Comparison of ENCODE assay signal across 1 cellular context in genomic region chr19:54115071-54116063, GRCh38.
A peak's percentile ranks its signal among the peaks of the same experiment; 100 is the strongest.
TF ChIP-seq lines count a peak whose summit lies in the region.

Gene PRPF31, plus strand, starts transcription at chr19:54115754. Its CDS starts 2,525 bp downstream, at chr19:54118279.
Gene TFPT, minus strand, starts transcription at chr19:54115657. Its CDS starts 388 bp downstream, at chr19:54115269.

TF ChIP-seq in GM12878, 131 proteins besides CTCF, POLR2A, EP300 and RAD21 (continued from another document):
- TF ChIP-seq CUX1 (IDR thresholded peaks at IDR 0.05; ENCODE audit: insufficient replicate concordance, low read depth, low read length): no peak
- TF ChIP-seq PAX5 (IDR thresholded peaks at IDR 0.05; ENCODE audit: borderline replicate concordance, low read depth, low read length): 0 out of 2 replicates have a peak, but pooled peaks have one; percentile 1
- TF ChIP-seq ASH2L (IDR thresholded peaks at IDR 0.05; ENCODE audit: borderline replicate concordance, low read depth): 0 out of 2 replicates have a peak, but pooled peaks have one; percentile 49
- peak; percentile 100 for TF ChIP-seq TARDBP (IDR thresholded peaks at IDR 0.05; ENCODE audit: borderline replicate concordance)
- 0 out of 2 replicates have a peak, but pooled peaks have one; percentile 58 for TF ChIP-seq TCF12 (IDR thresholded peaks at IDR 0.05; ENCODE audit: low read depth, low read length)
- peak; percentile 100 for TF ChIP-seq IKZF1 (conservative IDR thresholded peaks at IDR 0.05)
- no peak for TF ChIP-seq SMARCA5 (IDR thresholded peaks at IDR 0.05)
- TF ChIP-seq JUND (IDR thresholded peaks at IDR 0.05; ENCODE audit: low read depth, low read length): 0 out of 2 replicates have a peak, but pooled peaks have one; percentile 3
- TF ChIP-seq MYC (IDR thresholded peaks at IDR 0.05; ENCODE audit: insufficient read depth, insufficient read length, insufficient replicate concordance, low read length, severe bottlenecking): no peak
- TF ChIP-seq NFXL1 (IDR thresholded peaks at IDR 0.05; ENCODE audit: borderline replicate concordance): no peak
- TF ChIP-seq BCL3 (IDR thresholded peaks at IDR 0.05; ENCODE audit: borderline replicate concordance, insufficient read depth, low read depth, low read length, poor library complexity, severe bottlenecking): no peak
